18 cellular contexts compared by ENCODE assay signal in the genomic region with DNA sequence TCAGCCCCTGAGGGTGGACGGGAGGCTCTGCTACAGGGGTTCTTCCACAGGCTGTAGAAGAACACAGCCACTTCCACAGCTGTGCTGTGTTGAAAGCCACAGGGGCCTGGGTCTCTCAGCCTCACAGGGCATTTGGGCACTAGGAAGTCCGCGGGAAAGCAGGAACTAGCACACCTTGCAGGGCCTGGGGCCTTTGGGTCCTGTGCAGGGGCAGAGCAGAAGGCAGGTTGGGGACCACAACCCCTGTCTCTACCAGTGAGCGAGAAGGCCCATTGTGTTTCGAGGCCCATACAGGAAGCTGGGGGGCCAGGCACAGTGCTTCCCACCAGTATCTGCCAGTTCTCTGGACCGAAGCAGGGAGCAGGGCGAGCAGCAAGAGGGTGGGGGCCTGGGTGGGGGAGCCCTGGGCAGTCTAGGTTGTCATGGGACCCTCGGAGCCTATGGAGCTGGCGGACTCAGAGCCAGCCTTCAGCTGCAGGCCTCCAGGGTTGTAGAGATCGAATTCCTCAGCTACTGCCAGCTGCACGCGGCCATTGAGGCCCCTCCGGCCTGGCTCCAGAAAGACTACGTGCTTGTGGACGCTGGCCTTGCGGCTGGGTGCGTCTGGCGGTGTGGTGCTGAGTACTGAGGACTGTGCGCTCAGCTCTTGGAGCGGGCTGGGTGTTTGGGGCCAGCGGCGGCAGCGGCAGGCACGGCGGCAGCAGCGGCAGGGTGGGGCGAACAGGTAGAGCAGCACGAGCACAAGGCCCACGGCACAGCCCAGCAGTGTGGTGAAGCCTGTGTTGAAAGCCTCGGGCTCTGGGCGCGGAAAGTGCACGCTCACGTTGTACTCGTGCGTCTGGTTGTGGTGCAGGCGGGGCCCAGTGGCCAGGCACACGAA. TPM values are rescaled to one million over a fixed set of nuclear protein-coding genes. Genes with fewer than 3 reads are reported as not detected.
A peak's percentile ranks its signal among the peaks of the same experiment; 100 is the strongest.
DNase-seq lines count a peak whose midpoint lies in the region; ATAC-seq, FAIRE-seq and TF ChIP-seq lines count a peak whose summit lies in the region.
"Had no signal": no experiment of that assay in that cellular context is flagged by ENCODE, and none has a peak within 500 bp of the region (broad histone marks: within the 10 kb centered on the region; RNA-seq: fewer than 3 reads in every experiment).

No MANE protein-coding gene starts in this region.

- H3K4me1 Mint-ChIP-seq in activated T-cell treated with anti-CD3 and anti-CD28 coated beads, Interleukin-2, amount 50 U/mL, for 24 hours (ENCODE audit: low read depth): peaks cover 46% of the 10 kb centered on the region
- H3K4me1 Mint-ChIP-seq in T-cell: peaks cover 27 to 33% (median 33%) of the 10 kb centered on the region in 3 donors
- H3K4me1 Mint-ChIP-seq in stimulated activated effector memory CD8-positive, alpha-beta T cell treated with anti-CD3 and anti-CD28 coated beads, Interleukin-12 subunit alpha, Interleukin-12 subunit beta, amount 100 ng/mL, for 72 hours: peaks cover 39% of the 10 kb centered on the region

- TF ChIP-seq CTCF in kidney (IDR thresholded peaks at IDR 0.05; ENCODE audit: borderline replicate concordance, extremely low read depth, insufficient read depth): no peak

- H3K27ac ChIP-seq in kidney (ENCODE audit: low read depth in 2 of 2, low read length in 2 of 2): no peak overlapping the region
- H3K27ac ChIP-seq: heart right ventricle had no signal

- H3K4me1 ChIP-seq in kidney (ENCODE audit: control insufficient read depth in 1 of 2, insufficient read depth in 1 of 2, low read depth in 1 of 2, low read length in 2 of 2): peaks cover 4 to 16% of the 10 kb centered on the region in 2 donors

- no peak overlapping the region for H3K4me3 ChIP-seq in kidney (ENCODE audit: low read length in 2 of 2)
- H3K4me3 ChIP-seq: lung had no signal

- no peak for FAIRE-seq in kidney (lab: Jason Lieb, UNC)

- H3K36me3 Mint-ChIP-seq in activated T-cell treated with anti-CD3 and anti-CD28 coated beads, Interleukin-2, amount 50 U/mL, for 24 hours (ENCODE audit: low read depth): peaks cover 62% of the 10 kb centered on the region
- peaks cover 4% of the 10 kb centered on the region for H3K36me3 Mint-ChIP-seq in T-cell
- peaks cover 44% of the 10 kb centered on the region for H3K36me3 Mint-ChIP-seq in stimulated activated effector memory CD8-positive, alpha-beta T cell treated with anti-CD3 and anti-CD28 coated beads, Interleukin-12 subunit alpha, Interleukin-12 subunit beta, amount 100 ng/mL, for 72 hours

- H3K9me3 Mint-ChIP-seq in activated T-cell treated with anti-CD3 and anti-CD28 coated beads, Interleukin-2, amount 50 U/mL, for 24 hours: no peaks in the 10 kb centered on the region
- H3K9me3 Mint-ChIP-seq in T-cell: no peaks in the 10 kb centered on the region
- no peaks in the 10 kb centered on the region for H3K9me3 Mint-ChIP-seq in stimulated activated effector memory CD8-positive, alpha-beta T cell treated with anti-CD3 and anti-CD28 coated beads, Interleukin-12 subunit alpha, Interleukin-12 subunit beta, amount 100 ng/mL, for 72 hours
- H3K9me3 Mint-ChIP-seq: activated naive CD8-positive, alpha-beta T cell treated with anti-CD3 and anti-CD28 coated beads, Interleukin-2, amount 10 ng/mL, durations not matched to agents 7 days and 5 days had no signal

- peak overlapping the region; percentile 66 for H3K27ac Mint-ChIP-seq in activated T-cell treated with anti-CD3 and anti-CD28 coated beads, Interleukin-2, amount 50 U/mL, for 24 hours
- H3K27ac Mint-ChIP-seq in T-cell: no peak overlapping the region
- no peak overlapping the region for H3K27ac Mint-ChIP-seq in stimulated activated effector memory CD8-positive, alpha-beta T cell treated with anti-CD3 and anti-CD28 coated beads, Interleukin-12 subunit alpha, Interleukin-12 subunit beta, amount 100 ng/mL, for 72 hours

- CTCF ChIA-PET in T-cell (lab: Charles Lee): no interaction called here

- ATAC-seq in T-cell (replicated peaks in 1 of 4) (no peak), GM21576 (IDR thresholded peaks at IDR 0.05; ENCODE audit: unreplicated experiment) (no peak)
- ATAC-seq in stimulated activated effector memory CD8-positive, alpha-beta T cell treated with anti-CD3 and anti-CD28 coated beads, Interleukin-12 subunit alpha, Interleukin-12 subunit beta, amount 100 ng/mL, for 72 hours: no peak
- ATAC-seq: Panc1 had no signal

- H3K36me3 ChIP-seq in kidney (ENCODE audit: control insufficient read depth in 1 of 2, insufficient read depth in 2 of 2, low read length in 2 of 2): peaks cover 4 to 19% of the 10 kb centered on the region in 2 donors

- no peaks in the 10 kb centered on the region for H3K9me3 ChIP-seq in kidney (ENCODE audit: control insufficient read depth in 1 of 2, low read length in 2 of 2)
- H3K9me3 ChIP-seq: heart right ventricle had no signal

- intact Hi-C loops in kidney (cut with DNase I): no loop called here

- POLR2A ChIA-PET in T-cell (lab: Charles Lee): no interaction called here

- no peak for DNase-seq in activated T-cell treated with anti-CD3 and anti-CD28 coated beads, Interleukin-2, amount 50 U/mL, for 24 hours
- DNase-seq in activated T-cell treated with anti-CD3 and anti-CD28 coated beads for 4 hours: no peak
- DNase-seq in T-cell: no peak
- peak; percentile 80 for DNase-seq in kidney
- DNase-seq in stimulated activated effector memory CD8-positive, alpha-beta T cell treated with anti-CD3 and anti-CD28 coated beads, Interleukin-12 subunit alpha, Interleukin-12 subunit beta, amount 100 ng/mL, for 72 hours (ENCODE audit: low spot score in 2 of 2): no peak
- no peak for DNase-seq in NCI-H1436 (lab: John Stamatoyannopoulos, UW)
- no peak for DNase-seq in stimulated activated CD4-positive, alpha-beta T cell treated with anti-CD3 and anti-CD28 coated beads, Interleukin-4, amount 100 ng/mL, for 1 hour
- DNase-seq: activated CD4-positive, alpha-beta T cell treated with anti-CD3 and anti-CD28 coated beads, Interleukin-2, amount 50 U/mL, for 4 hours; activated naive CD8-positive, alpha-beta T cell treated with anti-CD3 and anti-CD28 coated beads, Interleukin-2, amount 10 ng/mL, durations not matched to agents 7 days and 5 days; central memory CD4-positive, alpha-beta T cell; HCEC 1CT; heart right ventricle; NCI-H510A; stimulated activated CD8-positive, alpha-beta memory T cell treated with anti-CD3 and anti-CD28 coated beads, Interleukin-4, amount 100 ng/mL, for 48 hours had no signal

- H3K4me3 Mint-ChIP-seq in activated T-cell treated with anti-CD3 and anti-CD28 coated beads, Interleukin-2, amount 50 U/mL, for 24 hours: no peak overlapping the region
- peak overlapping the region; percentile 21 to 92 (median 25) for H3K4me3 Mint-ChIP-seq in T-cell
- H3K4me3 Mint-ChIP-seq in stimulated activated effector memory CD8-positive, alpha-beta T cell treated with anti-CD3 and anti-CD28 coated beads, Interleukin-12 subunit alpha, Interleukin-12 subunit beta, amount 100 ng/mL, for 72 hours: peak overlapping the region; percentile 80

- no peak overlapping the region for H3K9ac ChIP-seq in kidney (ENCODE audit: low read length in 2 of 2)

- H3K27me3 Mint-ChIP-seq in activated T-cell treated with anti-CD3 and anti-CD28 coated beads, Interleukin-2, amount 50 U/mL, for 24 hours: no peaks in the 10 kb centered on the region
- H3K27me3 Mint-ChIP-seq in T-cell: no peaks in the 10 kb centered on the region
- H3K27me3 Mint-ChIP-seq: activated naive CD8-positive, alpha-beta T cell treated with anti-CD3 and anti-CD28 coated beads, Interleukin-2, amount 10 ng/mL, durations not matched to agents 7 days and 5 days had no signal

RNA-seq across cellular contexts. Expression of a gene that starts 1.7 kb away (rescaled TPM):
- total RNA-seq in T-cell (1 to 10 TPM in 1 of 5 donors, under 1 TPM in 2, not detected in 2; 0.20 to 1.4 (median 0.26) TPM), kidney (not detected)
- 0.73 TPM for polyA plus RNA-seq in kidney (ENCODE audit: insufficient read depth, low read depth, low replicate concordance)
- total RNA-seq: urinary bladder had no signal

RNA-seq across cellular contexts. Expression of a gene that starts 6.0 kb away (rescaled TPM):
- total RNA-seq in T-cell (10 to 100 TPM; 34.5 to 54.5 (median 39.9) TPM), kidney (37.4 TPM)
- polyA plus RNA-seq in kidney (ENCODE audit: insufficient read depth, low read depth, low replicate concordance): 25.0 TPM

RNA-seq across cellular contexts. Expression of a gene that starts 28.4 kb away (rescaled TPM):
- 10 to 100 TPM; 40.9 to 79.8 (median 72.8) TPM for total RNA-seq in T-cell
- 43.7 TPM for total RNA-seq in kidney
- 41.7 TPM for polyA plus RNA-seq in kidney (ENCODE audit: insufficient read depth, low read depth, low replicate concordance)

RNA-seq across cellular contexts. Expression of a gene that starts 28.5 kb away (rescaled TPM):
- total RNA-seq in T-cell (10 to 100 TPM in 4 of 5 donors, 1 to 10 TPM in 1; 9.9 to 16.1 (median 12.6) TPM), kidney (77.3 TPM)
- polyA plus RNA-seq in kidney (ENCODE audit: insufficient read depth, low read depth, low replicate concordance): 152 TPM

RNA-seq across cellular contexts. Expression of a gene that starts 43.6 kb away (rescaled TPM):
- total RNA-seq in T-cell (100 to 1,000 TPM in 4 of 5 donors, 10 to 100 TPM in 1; 82.8 to 162 (median 141) TPM), kidney (143 TPM)
- 138 TPM for polyA plus RNA-seq in kidney (ENCODE audit: insufficient read depth, low read depth, low replicate concordance)
